Comparison of ENCODE assay signal across 27 cellular contexts in the genomic region with DNA sequence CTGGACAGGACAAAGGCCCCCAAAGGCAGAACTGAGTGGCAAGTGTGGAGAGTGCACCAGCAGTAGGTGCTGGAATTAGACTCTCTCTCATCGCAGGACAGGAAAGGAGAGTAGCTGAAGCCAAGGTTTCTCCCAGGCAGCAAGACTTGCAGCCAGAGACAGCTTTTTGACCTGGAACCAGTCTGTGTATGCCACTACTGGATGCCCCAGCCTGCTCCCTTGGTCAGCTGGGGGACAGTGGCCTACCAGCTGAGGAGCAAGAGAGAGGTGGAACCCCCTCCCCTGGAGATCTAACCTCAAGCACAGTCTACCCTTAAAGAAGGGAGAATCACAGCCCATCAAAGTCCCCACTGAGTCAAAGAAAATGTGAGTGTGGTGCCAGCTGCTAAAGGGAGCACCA.
"Had no signal": no experiment of that assay in that cellular context is flagged by ENCODE, and none has a peak within 500 bp of the region (broad histone marks: within the 10 kb centered on the region; RNA-seq: fewer than 3 reads in every experiment).

No MANE protein-coding gene starts in this region.

- H3K9me3 ChIP-seq: neutrophil, pancreas, prostate gland, right lobe of liver, testis, upper lobe of right lung, uterus had no signal

- H3K27me3 ChIP-seq: neural progenitor cell, neutrophil, pancreas, right lobe of liver, sigmoid colon, suprapubic skin, testis, tibial artery, transverse colon, upper lobe of right lung, uterus had no signal

- ATAC-seq: naive thymus-derived CD4-positive, alpha-beta T cell; natural killer cell; pancreas; right cardiac atrium; right lobe of liver; stimulated activated memory B cell treated with anti-CD40 and anti-IgM and Interleukin-4, amounts not matched to agents 10 μg/mL and 1 μg/mL and 100 μg/mL, for 72 hours; stimulated activated naive CD8-positive, alpha-beta T cell treated with anti-CD3 and anti-CD28 coated beads, Interleukin-15, amount 100 ng/mL, for 72 hours; stimulated activated naive CD8-positive, alpha-beta T cell treated with anti-CD3 and anti-CD28 coated beads, Interleukin-15, Interleukin-2, amounts not matched to agents 100 U/mL and 50 U/mL, for 24 hours; upper lobe of right lung had no signal

- H3K9ac ChIP-seq: neural progenitor cell had no signal

- H3K36me3 ChIP-seq: neural progenitor cell, neutrophil, pancreas, prostate gland, right lobe of liver, sigmoid colon, suprapubic skin, tibial artery, transverse colon, upper lobe of right lung, uterus had no signal

- DNase-seq: naive thymus-derived CD4-positive, alpha-beta T cell; natural killer cell; nucleus accumbens; pancreas; retina; right cardiac atrium; right lobe of liver; sigmoid colon; small intestine; stimulated activated CD4-positive, alpha-beta T cell treated with anti-CD3 and anti-CD28 coated beads, Interleukin-15, amount 100 ng/mL, for 24 hours; stimulated activated CD4-positive, alpha-beta T cell treated with anti-CD3 and anti-CD28 coated beads, Interleukin-2, amount 100 ng/mL, for 24 hours; stimulated activated CD4-positive, alpha-beta T cell treated with anti-CD3 and anti-CD28 coated beads, Interleukin-2, amount 100 ng/mL, for 48 hours; stimulated activated CD4-positive, alpha-beta T cell treated with anti-CD3 and anti-CD28 coated beads, Interleukin-4, amount 100 ng/mL, for 24 hours; stimulated activated naive CD4-positive, alpha-beta T cell; stimulated activated naive CD8-positive, alpha-beta T cell treated with anti-CD3 and anti-CD28 coated beads, Interleukin-15, amount 100 ng/mL, for 72 hours; stimulated activated naive CD8-positive, alpha-beta T cell treated with anti-CD3 and anti-CD28 coated beads, Interleukin-15, Interleukin-2, amounts not matched to agents 100 U/mL and 50 U/mL, for 24 hours; substantia nigra; testis; tibial artery; transverse colon; upper lobe of right lung; uterus had no signal

- H3K4me1 ChIP-seq: pancreas, prostate gland, right lobe of liver, sigmoid colon, testis, tibial artery, transverse colon, upper lobe of right lung, uterus had no signal

- H3K27ac ChIP-seq: neural progenitor cell, neutrophil, pancreas, prostate gland, right lobe of liver, sigmoid colon, suprapubic skin, testis, tibial artery, transverse colon, upper lobe of right lung, uterus had no signal

- H3K4me3 ChIP-seq: neural progenitor cell, pancreas, prostate gland, right lobe of liver, sigmoid colon, suprapubic skin, testis, tibial artery, transverse colon, upper lobe of right lung, uterus had no signal

- H3K4me2 ChIP-seq: neural progenitor cell had no signal

- H2AFZ ChIP-seq: neural progenitor cell had no signal
